In genomic region chr6:34131326-34132081, GRCh38 we compare ENCODE assay signal across 1 cellular context.
TF ChIP-seq lines count a peak whose summit lies in the region.

No MANE protein-coding gene starts in this region.

TF ChIP-seq in H1, 55 proteins besides CTCF, POLR2A, EP300 and RAD21:
- TF ChIP-seq RNF2 (IDR thresholded peaks at IDR 0.05; ENCODE audit: borderline replicate concordance, low read depth, low read length, missing control alignments, poor library complexity, severe bottlenecking): no peak
- TF ChIP-seq CHD2 (IDR thresholded peaks at IDR 0.05; ENCODE audit: low read length): no peak
- TF ChIP-seq MAX (IDR thresholded peaks at IDR 0.05): peak; percentile 76
- TF ChIP-seq JUND (IDR thresholded peaks at IDR 0.05; ENCODE audit: low read length): peak; percentile 71; the same call in 1 of the 2 replicates
- TF ChIP-seq, protein P1, sequence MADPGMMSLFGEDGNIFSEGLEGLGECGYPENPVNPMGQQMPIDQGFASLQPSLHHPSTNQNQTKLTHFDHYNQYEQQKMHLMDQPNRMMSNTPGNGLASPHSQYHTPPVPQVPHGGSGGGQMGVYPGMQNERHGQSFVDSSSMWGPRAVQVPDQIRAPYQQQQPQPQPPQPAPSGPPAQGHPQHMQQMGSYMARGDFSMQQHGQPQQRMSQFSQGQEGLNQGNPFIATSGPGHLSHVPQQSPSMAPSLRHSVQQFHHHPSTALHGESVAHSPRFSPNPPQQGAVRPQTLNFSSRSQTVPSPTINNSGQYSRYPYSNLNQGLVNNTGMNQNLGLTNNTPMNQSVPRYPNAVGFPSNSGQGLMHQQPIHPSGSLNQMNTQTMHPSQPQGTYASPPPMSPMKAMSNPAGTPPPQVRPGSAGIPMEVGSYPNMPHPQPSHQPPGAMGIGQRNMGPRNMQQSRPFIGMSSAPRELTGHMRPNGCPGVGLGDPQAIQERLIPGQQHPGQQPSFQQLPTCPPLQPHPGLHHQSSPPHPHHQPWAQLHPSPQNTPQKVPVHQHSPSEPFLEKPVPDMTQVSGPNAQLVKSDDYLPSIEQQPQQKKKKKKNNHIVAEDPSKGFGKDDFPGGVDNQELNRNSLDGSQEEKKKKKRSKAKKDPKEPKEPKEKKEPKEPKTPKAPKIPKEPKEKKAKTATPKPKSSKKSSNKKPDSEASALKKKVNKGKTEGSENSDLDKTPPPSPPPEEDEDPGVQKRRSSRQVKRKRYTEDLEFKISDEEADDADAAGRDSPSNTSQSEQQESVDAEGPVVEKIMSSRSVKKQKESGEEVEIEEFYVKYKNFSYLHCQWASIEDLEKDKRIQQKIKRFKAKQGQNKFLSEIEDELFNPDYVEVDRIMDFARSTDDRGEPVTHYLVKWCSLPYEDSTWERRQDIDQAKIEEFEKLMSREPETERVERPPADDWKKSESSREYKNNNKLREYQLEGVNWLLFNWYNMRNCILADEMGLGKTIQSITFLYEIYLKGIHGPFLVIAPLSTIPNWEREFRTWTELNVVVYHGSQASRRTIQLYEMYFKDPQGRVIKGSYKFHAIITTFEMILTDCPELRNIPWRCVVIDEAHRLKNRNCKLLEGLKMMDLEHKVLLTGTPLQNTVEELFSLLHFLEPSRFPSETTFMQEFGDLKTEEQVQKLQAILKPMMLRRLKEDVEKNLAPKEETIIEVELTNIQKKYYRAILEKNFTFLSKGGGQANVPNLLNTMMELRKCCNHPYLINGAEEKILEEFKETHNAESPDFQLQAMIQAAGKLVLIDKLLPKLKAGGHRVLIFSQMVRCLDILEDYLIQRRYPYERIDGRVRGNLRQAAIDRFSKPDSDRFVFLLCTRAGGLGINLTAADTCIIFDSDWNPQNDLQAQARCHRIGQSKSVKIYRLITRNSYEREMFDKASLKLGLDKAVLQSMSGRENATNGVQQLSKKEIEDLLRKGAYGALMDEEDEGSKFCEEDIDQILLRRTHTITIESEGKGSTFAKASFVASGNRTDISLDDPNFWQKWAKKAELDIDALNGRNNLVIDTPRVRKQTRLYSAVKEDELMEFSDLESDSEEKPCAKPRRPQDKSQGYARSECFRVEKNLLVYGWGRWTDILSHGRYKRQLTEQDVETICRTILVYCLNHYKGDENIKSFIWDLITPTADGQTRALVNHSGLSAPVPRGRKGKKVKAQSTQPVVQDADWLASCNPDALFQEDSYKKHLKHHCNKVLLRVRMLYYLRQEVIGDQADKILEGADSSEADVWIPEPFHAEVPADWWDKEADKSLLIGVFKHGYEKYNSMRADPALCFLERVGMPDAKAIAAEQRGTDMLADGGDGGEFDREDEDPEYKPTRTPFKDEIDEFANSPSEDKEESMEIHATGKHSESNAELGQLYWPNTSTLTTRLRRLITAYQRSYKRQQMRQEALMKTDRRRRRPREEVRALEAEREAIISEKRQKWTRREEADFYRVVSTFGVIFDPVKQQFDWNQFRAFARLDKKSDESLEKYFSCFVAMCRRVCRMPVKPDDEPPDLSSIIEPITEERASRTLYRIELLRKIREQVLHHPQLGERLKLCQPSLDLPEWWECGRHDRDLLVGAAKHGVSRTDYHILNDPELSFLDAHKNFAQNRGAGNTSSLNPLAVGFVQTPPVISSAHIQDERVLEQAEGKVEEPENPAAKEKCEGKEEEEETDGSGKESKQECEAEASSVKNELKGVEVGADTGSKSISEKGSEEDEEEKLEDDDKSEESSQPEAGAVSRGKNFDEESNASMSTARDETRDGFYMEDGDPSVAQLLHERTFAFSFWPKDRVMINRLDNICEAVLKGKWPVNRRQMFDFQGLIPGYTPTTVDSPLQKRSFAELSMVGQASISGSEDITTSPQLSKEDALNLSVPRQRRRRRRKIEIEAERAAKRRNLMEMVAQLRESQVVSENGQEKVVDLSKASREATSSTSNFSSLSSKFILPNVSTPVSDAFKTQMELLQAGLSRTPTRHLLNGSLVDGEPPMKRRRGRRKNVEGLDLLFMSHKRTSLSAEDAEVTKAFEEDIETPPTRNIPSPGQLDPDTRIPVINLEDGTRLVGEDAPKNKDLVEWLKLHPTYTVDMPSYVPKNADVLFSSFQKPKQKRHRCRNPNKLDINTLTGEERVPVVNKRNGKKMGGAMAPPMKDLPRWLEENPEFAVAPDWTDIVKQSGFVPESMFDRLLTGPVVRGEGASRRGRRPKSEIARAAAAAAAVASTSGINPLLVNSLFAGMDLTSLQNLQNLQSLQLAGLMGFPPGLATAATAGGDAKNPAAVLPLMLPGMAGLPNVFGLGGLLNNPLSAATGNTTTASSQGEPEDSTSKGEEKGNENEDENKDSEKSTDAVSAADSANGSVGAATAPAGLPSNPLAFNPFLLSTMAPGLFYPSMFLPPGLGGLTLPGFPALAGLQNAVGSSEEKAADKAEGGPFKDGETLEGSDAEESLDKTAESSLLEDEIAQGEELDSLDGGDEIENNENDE (IDR thresholded peaks at IDR 0.05; ENCODE audit: insufficient replicate concordance, low read length): no peak
- TF ChIP-seq YY1 (IDR thresholded peaks at IDR 0.05; ENCODE audit: low read depth, low read length): no peak
- peak; percentile 40; the same call in 1 of the 2 replicates for TF ChIP-seq USF2 (IDR thresholded peaks at IDR 0.05; ENCODE audit: low read length)
- TF ChIP-seq HDAC2 (IDR thresholded peaks at IDR 0.05; ENCODE audit: borderline replicate concordance in 1 of 2, low read depth in 2 of 2, low read length in 2 of 2): no peak
- TF ChIP-seq TCF12 (IDR thresholded peaks at IDR 0.05; ENCODE audit: low read depth, low read length): no peak
- TF ChIP-seq ASH2L (IDR thresholded peaks at IDR 0.05; ENCODE audit: low read length): peak; percentile 66
- TF ChIP-seq BRCA1 (IDR thresholded peaks at IDR 0.05; ENCODE audit: low read depth, low read length): no peak
- TF ChIP-seq SP1 (IDR thresholded peaks at IDR 0.05; ENCODE audit: low read depth, low read length): no peak
